ENCODE assay signal across 10 cellular contexts in genomic region chr6:154605207-154605877, GRCh38.
DNase-seq lines count a peak whose midpoint lies in the region; ATAC-seq and TF ChIP-seq lines count a peak whose summit lies in the region.
"Had no signal": no experiment of that assay in that cellular context is flagged by ENCODE, and none has a peak within 500 bp of the region (broad histone marks: within the 10 kb centered on the region; RNA-seq: fewer than 3 reads in every experiment).

No MANE protein-coding gene starts in this region.

- no peaks in the 10 kb centered on the region for H3K27me3 ChIP-seq in foreskin keratinocyte

- H3K27me3 Mint-ChIP-seq in activated T-cell treated with anti-CD3 and anti-CD28 coated beads, Interleukin-2, amount 50 U/mL, for 24 hours = peaks cover 1% of the 10 kb centered on the region

- no peaks in the 10 kb centered on the region for H3K9me3 Mint-ChIP-seq in activated T-cell treated with anti-CD3 and anti-CD28 coated beads, Interleukin-2, amount 50 U/mL, for 24 hours

- H3K4me1 ChIP-seq in foreskin keratinocyte = no peaks in the 10 kb centered on the region

- peak overlapping the region; percentile 54 for H3K4me3 Mint-ChIP-seq in activated T-cell treated with anti-CD3 and anti-CD28 coated beads, Interleukin-2, amount 50 U/mL, for 24 hours

- ATAC-seq in GM19023 (IDR thresholded peaks at IDR 0.05; ENCODE audit: unreplicated experiment) (peak; percentile 44), HG02973 (IDR thresholded peaks at IDR 0.05; ENCODE audit: unreplicated experiment) (peak; percentile 53), foreskin keratinocyte (no peak)

- DNase-seq in CD1c-positive myeloid dendritic cell (ENCODE audit: extremely low spot score) (peak; percentile 35), NAMALWA (ENCODE audit: low spot score) (no peak), foreskin keratinocyte (no peak), hippocampal formation (lab: John Stamatoyannopoulos, UW) (no peak), mesenteric fat pad (ENCODE audit: low spot score) (no peak)
- DNase-seq in activated T-cell treated with anti-CD3 and anti-CD28 coated beads, Interleukin-2, amount 50 U/mL, for 24 hours = no peak

- H3K4me1 Mint-ChIP-seq in activated T-cell treated with anti-CD3 and anti-CD28 coated beads, Interleukin-2, amount 50 U/mL, for 24 hours (ENCODE audit: low read depth) = peaks cover 45% of the 10 kb centered on the region

- H3K27ac Mint-ChIP-seq in activated T-cell treated with anti-CD3 and anti-CD28 coated beads, Interleukin-2, amount 50 U/mL, for 24 hours = peak overlapping the region; percentile 90

- no peak for TF ChIP-seq CTCF in foreskin keratinocyte (conservative IDR thresholded peaks at IDR 0.05)

- no peaks in the 10 kb centered on the region for H3K36me3 Mint-ChIP-seq in activated T-cell treated with anti-CD3 and anti-CD28 coated beads, Interleukin-2, amount 50 U/mL, for 24 hours (ENCODE audit: low read depth)

- H3K27ac ChIP-seq in foreskin keratinocyte = no peak overlapping the region
- H3K27ac ChIP-seq: KMS-11, thoracic aorta had no signal
